ENCODE assay signal across 10 cellular contexts in the genomic region with DNA sequence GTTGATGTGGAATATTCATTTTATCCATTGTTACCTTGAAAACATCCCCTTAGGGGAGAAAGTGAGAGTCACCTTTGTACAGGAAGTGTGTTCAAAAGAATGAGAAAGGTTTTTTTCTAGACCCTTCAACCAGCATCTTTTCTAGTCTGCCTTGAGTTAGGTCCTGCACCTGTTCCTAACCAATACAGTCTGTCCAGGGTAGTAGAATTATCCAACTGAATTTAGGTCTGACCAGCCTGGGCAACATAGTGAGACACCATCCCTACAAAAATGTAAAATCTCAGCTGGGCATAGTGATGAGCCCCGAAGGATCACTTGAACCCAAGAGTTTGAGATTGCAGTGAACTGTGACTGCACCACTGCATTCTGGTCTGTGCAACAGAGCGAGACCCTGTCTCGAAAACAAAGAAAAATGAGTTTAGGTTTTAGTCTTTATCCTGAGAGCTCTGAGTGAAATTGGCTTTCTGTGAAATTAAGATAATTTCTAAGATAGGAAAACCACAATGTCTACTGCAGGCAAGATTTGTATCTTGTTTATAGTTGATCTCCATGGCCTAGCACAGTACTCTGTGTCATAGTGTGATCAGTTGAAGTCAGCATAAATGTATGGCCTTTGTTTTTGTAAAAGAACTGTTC. TPM values are rescaled to one million over a fixed set of nuclear protein-coding genes. Genes with fewer than 3 reads are reported as not detected.
DNase-seq lines count a peak whose midpoint lies in the region; ATAC-seq and TF ChIP-seq lines count a peak whose summit lies in the region.
"Had no signal": no experiment of that assay in that cellular context is flagged by ENCODE, and none has a peak within 500 bp of the region (broad histone marks: within the 10 kb centered on the region; RNA-seq: fewer than 3 reads in every experiment).

No MANE protein-coding gene starts in this region.

- no peak overlapping the region for H3K4me2 ChIP-seq in neural progenitor cell

- H3K4me1 ChIP-seq in effector memory CD4-positive, alpha-beta T cell (ENCODE audit: control insufficient read depth, insufficient read depth, low read length, poor library complexity, severe bottlenecking) = peaks cover 12% of the 10 kb centered on the region
- peaks cover 11% of the 10 kb centered on the region for H3K4me1 ChIP-seq in neural progenitor cell

- H3K27ac Mint-ChIP-seq in neural progenitor cell = no peak overlapping the region

- H4K20me1 ChIP-seq in neural progenitor cell (ENCODE audit: low read depth) = peaks cover 87% of the 10 kb centered on the region

- no peaks in the 10 kb centered on the region for H3F3A ChIP-seq in neural progenitor cell (ENCODE audit: low read depth)

- H3K27ac ChIP-seq in effector memory CD4-positive, alpha-beta T cell (ENCODE audit: insufficient read depth, low read length, poor library complexity, severe bottlenecking) = peak overlapping the region; percentile 53
- H3K27ac ChIP-seq in neural progenitor cell = no peak overlapping the region
- H3K27ac ChIP-seq: transverse colon had no signal

- peaks cover 33% of the 10 kb centered on the region for H3K36me3 Mint-ChIP-seq in neural progenitor cell

- no peak for TF ChIP-seq CTCF in neural progenitor cell (IDR thresholded peaks at IDR 0.05)

- H3K4me1 Mint-ChIP-seq in neural progenitor cell = no peaks in the 10 kb centered on the region

- H3K27me3 ChIP-seq in effector memory CD4-positive, alpha-beta T cell (replicated peaks; ENCODE audit: control insufficient read depth, insufficient read depth, low read length, poor library complexity, severe bottlenecking) = no peaks in the 10 kb centered on the region
- no peaks in the 10 kb centered on the region for H3K27me3 ChIP-seq in neural progenitor cell
- H3K27me3 ChIP-seq: transverse colon had no signal

- H3K4me3 Mint-ChIP-seq in neural progenitor cell = no peak overlapping the region

- no peak overlapping the region for H2AFZ ChIP-seq in neural progenitor cell (replicated peaks)

- peaks cover 2% of the 10 kb centered on the region for H3K9me3 Mint-ChIP-seq in neural progenitor cell

- peak overlapping the region; percentile 15 for H3K4me3 ChIP-seq in effector memory CD4-positive, alpha-beta T cell (ENCODE audit: insufficient read depth, low read depth, low read length, poor library complexity, severe bottlenecking)
- H3K4me3 ChIP-seq in neural progenitor cell = no peak overlapping the region
- H3K4me3 ChIP-seq: transverse colon had no signal

- intact Hi-C loops in cardiac septum (cut with DNase I) = no loop called here

- H3K9me3 ChIP-seq in effector memory CD4-positive, alpha-beta T cell (ENCODE audit: control insufficient read depth, low read length) = no peaks in the 10 kb centered on the region
- no peaks in the 10 kb centered on the region for H3K9me3 ChIP-seq in neural progenitor cell (ENCODE audit: low read depth)
- H3K9me3 ChIP-seq: transverse colon had no signal

- H3K27me3 Mint-ChIP-seq in neural progenitor cell (ENCODE audit: insufficient read depth, low read depth) = no peaks in the 10 kb centered on the region

- no peak for DNase-seq in effector memory CD4-positive, alpha-beta T cell
- DNase-seq in NCI-H1048 (lab: John Stamatoyannopoulos, UW) = no peak
- no peak for DNase-seq in cardiac septum (ENCODE audit: low spot score)
- no peak for DNase-seq in iPS-NIHi11 (ENCODE audit: low spot score)
- no peak for DNase-seq in neural progenitor cell (ENCODE audit: low spot score)
- DNase-seq: NCI-H1105, transverse colon had no signal

- no peaks in the 10 kb centered on the region for H3K36me3 ChIP-seq in effector memory CD4-positive, alpha-beta T cell (ENCODE audit: control insufficient read depth, insufficient read depth, low read length)
- peaks cover 6% of the 10 kb centered on the region for H3K36me3 ChIP-seq in neural progenitor cell

- H3K9ac ChIP-seq in neural progenitor cell = no peak overlapping the region

- H3K79me2 ChIP-seq in neural progenitor cell (ENCODE audit: low read depth) = peaks cover 100% of the 10 kb centered on the region

- peak; percentile 64 for ATAC-seq in GM18517 (IDR thresholded peaks at IDR 0.05; ENCODE audit: unreplicated experiment)
- peak; percentile 70 for ATAC-seq in GM21717 (IDR thresholded peaks at IDR 0.05; ENCODE audit: unreplicated experiment)
- ATAC-seq in HG03521 (IDR thresholded peaks at IDR 0.05; ENCODE audit: unreplicated experiment) = peak; percentile 70

RNA-seq across cellular contexts. Expression of a gene that starts 25.2 kb away (rescaled TPM):
- total RNA-seq in cardiac septum (253 TPM), neural progenitor cell (ENCODE audit: low replicate concordance) (131 and 202 TPM in 2 replicates)
